In genomic region chr4:38601244-38601915, GRCh38 we compare ENCODE assay signal across 11 cellular contexts.
DNase-seq lines count a peak whose midpoint lies in the region; ATAC-seq and TF ChIP-seq lines count a peak whose summit lies in the region.
"Had no signal": no experiment of that assay in that cellular context is flagged by ENCODE, and none has a peak within 500 bp of the region (broad histone marks: within the 10 kb centered on the region; RNA-seq: fewer than 3 reads in every experiment).

No MANE protein-coding gene starts in this region.

- H3K4me3 ChIP-seq in heart right ventricle (no peak overlapping the region), left ventricle myocardium inferior (no peak overlapping the region), PC-9 (no peak overlapping the region)
- H3K4me3 ChIP-seq: colonic mucosa, tibial artery had no signal

- no peaks in the 10 kb centered on the region for H4K20me1 ChIP-seq in PC-9 (ENCODE audit: insufficient read depth)

- ATAC-seq in heart right ventricle (peak in 5 of 8 donors; percentile 14 to 61 (median 47)), omental fat pad (ENCODE audit: low FRiP score) (no peak)

- H3K4me2 ChIP-seq in PC-9, result peak overlapping the region; percentile 51

- H3K27ac Mint-ChIP-seq in mesothelial cell of epicardium, result no peak overlapping the region
- H3K27ac Mint-ChIP-seq in activated CD4-positive, alpha-beta memory T cell treated with anti-CD3 and anti-CD28 coated beads for 36 hours, result no peak overlapping the region

- peaks cover 8% of the 10 kb centered on the region for H3K9me3 Mint-ChIP-seq in mesothelial cell of epicardium
- peaks cover 4% of the 10 kb centered on the region for H3K9me3 Mint-ChIP-seq in activated CD4-positive, alpha-beta memory T cell treated with anti-CD3 and anti-CD28 coated beads for 36 hours

- H3K36me3 Mint-ChIP-seq in mesothelial cell of epicardium, result peaks cover 6% of the 10 kb centered on the region
- no peaks in the 10 kb centered on the region for H3K36me3 Mint-ChIP-seq in activated CD4-positive, alpha-beta memory T cell treated with anti-CD3 and anti-CD28 coated beads for 36 hours

- no peaks in the 10 kb centered on the region for H3K27me3 Mint-ChIP-seq in mesothelial cell of epicardium (ENCODE audit: low read depth)
- H3K27me3 Mint-ChIP-seq in activated CD4-positive, alpha-beta memory T cell treated with anti-CD3 and anti-CD28 coated beads for 36 hours, result no peaks in the 10 kb centered on the region

- no peaks in the 10 kb centered on the region for H3K79me2 ChIP-seq in PC-9 (ENCODE audit: low read depth)

- POLR2A ChIA-PET in PC-9 (lab: Charles Lee; ENCODE audit: unreplicated experiment), result interaction anchor here (0.6 kb wide), 1 partner anchor 72 kb away, joined by 6 read pairs; no protein-coding TSS in a partner anchor
- POLR2A ChIA-PET in activated CD4-positive, alpha-beta memory T cell treated with anti-CD3 and anti-CD28 coated beads for 36 hours (lab: Charles Lee), result no interaction called here

- no peak for DNase-seq in heart right ventricle
- no peak for DNase-seq in left ventricle myocardium inferior
- DNase-seq in PC-9, result peak; percentile 30 to 62
- DNase-seq in glomerular endothelial cell (ENCODE audit: extremely low read depth, low read depth, low spot score), result peak; percentile 39
- no peak for DNase-seq in omental fat pad (ENCODE audit: low spot score)
- no peak for DNase-seq in mesothelial cell of epicardium (ENCODE audit: low spot score in 2 of 2, unreplicated experiment in 2 of 2)
- no peak for DNase-seq in putamen (ENCODE audit: low spot score)
- no peak for DNase-seq in activated CD4-positive, alpha-beta memory T cell treated with anti-CD3 and anti-CD28 coated beads for 36 hours
- DNase-seq: colonic mucosa, kidney had no signal

- H3K36me3 ChIP-seq in heart right ventricle, result no peaks in the 10 kb centered on the region
- no peaks in the 10 kb centered on the region for H3K36me3 ChIP-seq in left ventricle myocardium inferior
- H3K36me3 ChIP-seq in PC-9 (ENCODE audit: low read depth), result no peaks in the 10 kb centered on the region
- H3K36me3 ChIP-seq: colonic mucosa, tibial artery had no signal

- H3K4me1 ChIP-seq in heart right ventricle (peaks cover 0 to 13% (median 0%) of the 10 kb centered on the region in 9 donors), left ventricle myocardium inferior (peaks cover 16% of the 10 kb centered on the region), PC-9 (replicated peaks; ENCODE audit: insufficient read depth) (peaks cover 26% of the 10 kb centered on the region)
- H3K4me1 ChIP-seq: tibial artery had no signal

- no peak overlapping the region for H3K4me3 Mint-ChIP-seq in mesothelial cell of epicardium
- H3K4me3 Mint-ChIP-seq in activated CD4-positive, alpha-beta memory T cell treated with anti-CD3 and anti-CD28 coated beads for 36 hours, result no peak overlapping the region

- H3K4me1 Mint-ChIP-seq in mesothelial cell of epicardium, result peaks cover 16% of the 10 kb centered on the region
- H3K4me1 Mint-ChIP-seq in activated CD4-positive, alpha-beta memory T cell treated with anti-CD3 and anti-CD28 coated beads for 36 hours (ENCODE audit: low read depth), result peaks cover 17% of the 10 kb centered on the region

- 46 to 53% methylated on average over 6 of the region's 6 CpGs for WGBS in heart right ventricle, 2 donors

- TF ChIP-seq CTCF in heart right ventricle (IDR thresholded peaks at IDR 0.05) (no peak), left ventricle myocardium inferior (IDR thresholded peaks at IDR 0.05; ENCODE audit: borderline replicate concordance) (no peak), PC-9 (conservative IDR thresholded peaks at IDR 0.05) (no peak), omental fat pad (IDR thresholded peaks at IDR 0.05) (no peak), mesothelial cell of epicardium (IDR thresholded peaks at IDR 0.05; ENCODE audit: unreplicated experiment) (no peak)

- H3K27ac ChIP-seq in heart right ventricle, result no peak overlapping the region
- no peak overlapping the region for H3K27ac ChIP-seq in left ventricle myocardium inferior (replicated peaks)
- 0 out of 2 replicates have a peak overlapping the region, but pooled peaks have one; percentile 17 for H3K27ac ChIP-seq in PC-9
- H3K27ac ChIP-seq: colonic mucosa, tibial artery had no signal

- H3K9me3 ChIP-seq in heart right ventricle (peaks cover 0 to 3% (median 0%) of the 10 kb centered on the region in 11 donors), left ventricle myocardium inferior (replicated peaks) (no peaks in the 10 kb centered on the region), PC-9 (ENCODE audit: insufficient read depth, low read depth) (no peaks in the 10 kb centered on the region; the same call in 1 of the 2 replicates)
- H3K9me3 ChIP-seq: colonic mucosa, tibial artery had no signal

- no TSS peak for BruUV-seq in PC-9 (replicated peaks; lab: Mats Ljungman, UMichigan)

- CTCF ChIA-PET in PC-9 (lab: Charles Lee), result interaction anchor here (1.5 kb wide), 1 partner anchor 279 kb away, joined by 14 read pairs; no protein-coding TSS in a partner anchor
- CTCF ChIA-PET in activated CD4-positive, alpha-beta memory T cell treated with anti-CD3 and anti-CD28 coated beads for 36 hours (lab: Charles Lee), result no interaction called here

- H3F3A ChIP-seq in PC-9 (ENCODE audit: insufficient read depth, low read depth), result peaks cover 23% of the 10 kb centered on the region

- H3K27me3 ChIP-seq in heart right ventricle (no peaks in the 10 kb centered on the region), left ventricle myocardium inferior (ENCODE audit: low read depth) (no peaks in the 10 kb centered on the region), PC-9 (ENCODE audit: insufficient read depth, low read depth) (no peaks in the 10 kb centered on the region)
- H3K27me3 ChIP-seq: colonic mucosa, tibial artery had no signal

- no peak overlapping the region; the same call in 1 of the 2 replicates for H2AFZ ChIP-seq in PC-9

- no peaks in the 10 kb centered on the region for H3K9me2 ChIP-seq in PC-9 (ENCODE audit: insufficient read depth)

- intact Hi-C loops in heart right ventricle (cut with DNase I) (loop anchor here in 1 of 10 donors (10.0 kb wide), 1 partner anchor 287 kb away; no protein-coding TSS in a partner anchor), left ventricle myocardium inferior (cut with micrococcal nuclease) (no loop called here), PC-9 (cut with micrococcal nuclease; ENCODE audit: unreplicated experiment) (no loop called here)
- intact Hi-C loops in activated CD4-positive, alpha-beta memory T cell treated with anti-CD3 and anti-CD28 coated beads for 36 hours (cut with micrococcal nuclease), result no loop called here

Comparison
In these comparisons a context has a peak if more than half of its experiments do, and no peak if none do; other contexts are left out.
1. DNase-seq: peak in PC-9 (2 of 2) and glomerular endothelial cell (single experiment); none in heart right ventricle (0 of 2), left ventricle myocardium inferior (single experiment), omental fat pad (single experiment), mesothelial cell of epicardium (0 of 2), putamen (single experiment) and activated CD4-positive, alpha-beta memory T cell treated with anti-CD3 and anti-CD28 coated beads for 36 hours (single experiment).